In genomic region chr17:4908301-4908700, GRCh38 we compare ENCODE assay signal across 10 cellular contexts. TPM values are rescaled to one million over a fixed set of nuclear protein-coding genes. Genes with fewer than 3 reads are reported as not detected.
DNase-seq lines count a peak whose midpoint lies in the region; ATAC-seq and TF ChIP-seq lines count a peak whose summit lies in the region.
"Had no signal": no experiment of that assay in that cellular context is flagged by ENCODE, and none has a peak within 500 bp of the region (broad histone marks: within the 10 kb centered on the region; RNA-seq: fewer than 3 reads in every experiment).

No MANE protein-coding gene starts in this region.

- no peaks in the 10 kb centered on the region for H3K36me3 ChIP-seq in smooth muscle cell (ENCODE audit: low read depth)

- no peaks in the 10 kb centered on the region for H3K9me3 ChIP-seq in smooth muscle cell (replicated peaks; ENCODE audit: low read depth)

- no peaks in the 10 kb centered on the region for H3K4me1 ChIP-seq in smooth muscle cell (ENCODE audit: low read depth)

- POLR2A ChIA-PET in T-cell (lab: Charles Lee) = interaction anchor here in 1 of 2 donors (0.6 kb wide), 1 partner anchor 59 kb away, joined by 4 read pairs; the partner anchor contains the start of gene SPAG7

- H3K9me3 Mint-ChIP-seq in T-cell = no peaks in the 10 kb centered on the region
- H3K9me3 Mint-ChIP-seq: IgD-negative memory B cell had no signal

- H3F3A ChIP-seq in smooth muscle cell (ENCODE audit: low read depth) = no peaks in the 10 kb centered on the region

- H3K27ac Mint-ChIP-seq in T-cell = no peak overlapping the region

- H3K4me2 ChIP-seq in smooth muscle cell = no peak overlapping the region

- no peaks in the 10 kb centered on the region for H3K36me3 Mint-ChIP-seq in T-cell

- no peaks in the 10 kb centered on the region for H3K27me3 Mint-ChIP-seq in T-cell
- H3K27me3 Mint-ChIP-seq: IgD-negative memory B cell had no signal

- H3K9ac ChIP-seq in smooth muscle cell (ENCODE audit: low read depth) = no peak overlapping the region

- H3K4me3 Mint-ChIP-seq in T-cell = no peak overlapping the region
- H3K4me3 Mint-ChIP-seq: IgD-negative memory B cell had no signal

- DNase-seq in activated CD4-positive, alpha-beta T cell treated with anti-CD3 and anti-CD28 coated beads for 48 hours = peak; percentile 39
- DNase-seq in activated CD4-positive, alpha-beta T cell treated with anti-CD3 and anti-CD28 coated beads, Interleukin-2, amount 50 U/mL, for 1 hour = no peak
- no peak for DNase-seq in T-cell
- DNase-seq in left ventricle myocardium superior = no peak
- no peak for DNase-seq in smooth muscle cell (lab: John Stamatoyannopoulos, UW; ENCODE audit: unreplicated experiment)
- DNase-seq: cerebellar nuclear complex had no signal

- no peak overlapping the region for H3K4me3 ChIP-seq in smooth muscle cell

- ATAC-seq in T-cell (replicated peaks in 1 of 4) = peak; percentile 24 to 58 (median 41)
- ATAC-seq in left ventricle myocardium superior = peak; percentile 43
- ATAC-seq in HG03175 (IDR thresholded peaks at IDR 0.05; ENCODE audit: unreplicated experiment) = no peak
- no peak for ATAC-seq in HG02870 (IDR thresholded peaks at IDR 0.05; ENCODE audit: unreplicated experiment)
- ATAC-seq in HG02623 (IDR thresholded peaks at IDR 0.05; ENCODE audit: unreplicated experiment) = no peak

- intact Hi-C loops in left ventricle myocardium superior (cut with micrococcal nuclease) = loop anchor here (10.0 kb wide), 1 partner anchor 156 kb away; no protein-coding TSS in a partner anchor

- no peak for TF ChIP-seq CTCF in smooth muscle cell (IDR thresholded peaks at IDR 0.05; ENCODE audit: borderline replicate concordance, insufficient read depth, poor library complexity, severe bottlenecking)

- H3K79me2 ChIP-seq in smooth muscle cell (ENCODE audit: low read depth) = no peaks in the 10 kb centered on the region

- H3K27ac ChIP-seq in smooth muscle cell (ENCODE audit: low read depth) = peak overlapping the region; percentile 87

- peaks cover 4 to 6% (median 4%) of the 10 kb centered on the region in 3 donors for H3K4me1 Mint-ChIP-seq in T-cell

- WGBS in smooth muscle cell (ENCODE audit: low lambda C conversion rate) = 23% methylated on average over 10 of the region's 10 CpGs

- H4K20me1 ChIP-seq in smooth muscle cell (ENCODE audit: low read depth) = no peaks in the 10 kb centered on the region

- no peaks in the 10 kb centered on the region for H3K27me3 ChIP-seq in smooth muscle cell (ENCODE audit: low read depth)

- no peak overlapping the region for H2AFZ ChIP-seq in smooth muscle cell (ENCODE audit: low read depth)

- CTCF ChIA-PET in T-cell (lab: Charles Lee) = interaction anchor here in 1 of 2 donors (0.6 to 1.8 kb wide), 3 partner anchors 59 to 146 kb away, joined by 3 to 15 read pairs (median 4); partner anchors contain the start of gene SPAG7

RNA-seq across cellular contexts. Expression of gene CHRNE, which starts 5.4 kb away (rescaled TPM):
- 1 to 10 TPM in 3 of 5 donors, under 1 TPM in 2; 0.73 to 3.5 (median 1.3) TPM for total RNA-seq in T-cell
- total RNA-seq in left ventricle myocardium superior = 0.50 TPM
- total RNA-seq in smooth muscle cell = 1.7 and 4.3 TPM in 2 replicates
- 0.83 and 2.7 TPM in 2 replicates for polyA plus RNA-seq in smooth muscle cell

RNA-seq across cellular contexts. Expression of gene C17orf107, which starts 9.0 kb away (rescaled TPM):
- 10 to 100 TPM in 2 of 5 donors, 1 to 10 TPM in 3; 3.1 to 41.1 (median 4.1) TPM for total RNA-seq in T-cell
- 0.64 TPM for total RNA-seq in left ventricle myocardium superior
- 5.0 and 9.9 TPM in 2 replicates for total RNA-seq in smooth muscle cell
- 10.7 and 14.1 TPM in 2 replicates for polyA plus RNA-seq in smooth muscle cell

RNA-seq across cellular contexts. Expression of gene GP1BA, which starts 23.8 kb away (rescaled TPM):
- total RNA-seq in T-cell = under 1 TPM in 1 of 5 donors, not detected in 4; 0.40 TPM
- total RNA-seq in left ventricle myocardium superior = not detected
- not detected in 2 replicates for total RNA-seq in smooth muscle cell
- polyA plus RNA-seq in smooth muscle cell = 0.07 and 0.41 TPM in 2 replicates

RNA-seq across cellular contexts. Expression of gene SLC25A11, which starts 31.5 kb away (rescaled TPM):
- total RNA-seq in T-cell = 10 to 100 TPM; 30.9 to 51.6 (median 47.0) TPM
- total RNA-seq in left ventricle myocardium superior = 246 TPM
- total RNA-seq in smooth muscle cell = 29.9 and 39.3 TPM in 2 replicates
- polyA plus RNA-seq in smooth muscle cell = 64.9 and 67.5 TPM in 2 replicates

RNA-seq across cellular contexts. Expression of gene RNF167, which starts 31.8 kb away (rescaled TPM):
- 100 to 1,000 TPM; 109 to 158 (median 135) TPM for total RNA-seq in T-cell
- 104 TPM for total RNA-seq in left ventricle myocardium superior
- 23.7 and 39.6 TPM in 2 replicates for total RNA-seq in smooth muscle cell
- 59.4 and 61.6 TPM in 2 replicates for polyA plus RNA-seq in smooth muscle cell

Comparison
In these comparisons a context has a peak if more than half of its experiments do, and no peak if none do; other contexts are left out.
1. ATAC-seq: peak in T-cell (4 of 4) and left ventricle myocardium superior (single experiment); none in HG03175 (single experiment), HG02870 (single experiment) and HG02623 (single experiment).